8 cellular contexts compared by ENCODE assay signal in the genomic region with DNA sequence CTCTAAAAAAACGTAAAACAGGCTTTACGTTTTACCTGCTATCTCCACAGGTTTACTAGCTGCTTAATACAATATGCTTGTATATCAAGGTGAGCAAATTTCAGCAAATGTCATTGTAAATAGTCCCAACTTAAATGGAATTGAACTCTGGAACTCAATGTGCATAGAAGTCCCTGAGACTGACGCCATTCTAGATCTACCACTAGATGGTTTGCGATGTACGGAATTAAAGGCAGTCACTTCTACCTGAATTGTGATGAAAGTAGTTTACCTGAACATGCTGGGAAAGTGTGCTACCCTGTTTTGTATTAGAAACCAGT. TPM values are rescaled to one million over a fixed set of nuclear protein-coding genes. Genes with fewer than 3 reads are reported as not detected.
DNase-seq lines count a peak whose midpoint lies in the region; ATAC-seq and TF ChIP-seq lines count a peak whose summit lies in the region.

No MANE protein-coding gene starts in this region.

- peak overlapping the region; percentile 94 for H3K27ac Mint-ChIP-seq in Calu3 (ENCODE audit: unreplicated experiment)

- BruUV-seq in Calu3 (replicated peaks; lab: Mats Ljungman, UMichigan): no TSS peak

- no peaks in the 10 kb centered on the region for H3K27me3 Mint-ChIP-seq in Calu3 (ENCODE audit: unreplicated experiment)

- H2AFZ ChIP-seq in MM.1S (ENCODE audit: low read length): peak overlapping the region; percentile 92

- peaks cover 32% of the 10 kb centered on the region for H3K4me1 Mint-ChIP-seq in Calu3 (ENCODE audit: low read depth, unreplicated experiment)

- H3K4me3 Mint-ChIP-seq in Calu3 (ENCODE audit: low read depth, unreplicated experiment): peak overlapping the region; percentile 95

- intact Hi-C loops in Calu3 (cut with micrococcal nuclease; ENCODE audit: unreplicated experiment) (no loop called here), right lobe of liver (cut with DNase I) (no loop called here)

- H3K9me2 ChIP-seq in MM.1S (replicated peaks; ENCODE audit: insufficient read depth, low read length): no peaks in the 10 kb centered on the region

- H3K9me3 ChIP-seq in MM.1S (replicated peaks; ENCODE audit: insufficient read depth, low read length): no peaks in the 10 kb centered on the region
- H3K9me3 ChIP-seq in right lobe of liver: no peaks in the 10 kb centered on the region
- H3K9me3 ChIP-seq in tibial nerve: no peaks in the 10 kb centered on the region

- no peak overlapping the region for H3K27ac ChIP-seq in MM.1S (ENCODE audit: low read length)
- no peak overlapping the region for H3K27ac ChIP-seq in brain microvascular endothelial cell
- peak overlapping the region; percentile 95 to 98 (median 95) for H3K27ac ChIP-seq in right lobe of liver
- peak overlapping the region; percentile 94 to 99 (median 96) for H3K27ac ChIP-seq in tibial nerve

- no peak for ATAC-seq in right lobe of liver
- no peak for ATAC-seq in GM21723 (IDR thresholded peaks at IDR 0.05; ENCODE audit: unreplicated experiment)
- ATAC-seq in GM18498 (IDR thresholded peaks at IDR 0.05; ENCODE audit: unreplicated experiment): no peak

- H3K27me3 ChIP-seq in MM.1S (replicated peaks; ENCODE audit: insufficient read depth, low read length) (no peaks in the 10 kb centered on the region), brain microvascular endothelial cell (replicated peaks) (no peaks in the 10 kb centered on the region), right lobe of liver (no peaks in the 10 kb centered on the region), tibial nerve (no peaks in the 10 kb centered on the region)

- DNase-seq in Calu3: no peak
- peak; percentile 21 for DNase-seq in MM.1S
- no peak for DNase-seq in brain microvascular endothelial cell
- DNase-seq in right lobe of liver: no peak
- no peak for DNase-seq in tibial nerve (ENCODE audit: low spot score in 2 of 2)
- no peak for DNase-seq in stimulated activated CD4-positive, alpha-beta T cell treated with anti-CD3 and anti-CD28 coated beads, Interleukin-15, amount 100 ng/mL, for 24 hours

- TF ChIP-seq POLR2A in right lobe of liver (IDR thresholded peaks at IDR 0.05): no peak
- TF ChIP-seq POLR2A in tibial nerve (IDR thresholded peaks at IDR 0.05): no peak

- no peak for TF ChIP-seq EP300 in tibial nerve (IDR thresholded peaks at IDR 0.05)

- peaks cover 32% of the 10 kb centered on the region for H3K36me3 Mint-ChIP-seq in Calu3 (ENCODE audit: insufficient read depth, unreplicated experiment)

- H3K9me3 Mint-ChIP-seq in Calu3 (ENCODE audit: low read depth, unreplicated experiment): no peaks in the 10 kb centered on the region

- CTCF ChIA-PET in Calu3 (lab: Charles Lee): no interaction called here

- peaks cover 9% of the 10 kb centered on the region; the same call in 1 of the 2 replicates for H3K4me1 ChIP-seq in MM.1S (ENCODE audit: low read length)
- H3K4me1 ChIP-seq in right lobe of liver: peaks cover 0 to 14% (median 7%) of the 10 kb centered on the region in 4 donors
- H3K4me1 ChIP-seq in tibial nerve: peaks cover 0 to 29% (median 2%) of the 10 kb centered on the region in 4 donors

- WGBS in right lobe of liver (ENCODE audit: insufficient coverage, low coverage, low lambda C conversion rate, missing lambda C conversion rate): 13% methylated on average over 5 of the region's 5 CpGs
- WGBS in tibial nerve, 2 donors: 25 to 27% methylated on average over 5 of the region's 5 CpGs

- TF ChIP-seq CTCF in Calu3 (IDR thresholded peaks at IDR 0.05; ENCODE audit: unreplicated experiment) (no peak), MM.1S (IDR thresholded peaks at IDR 0.05; ENCODE audit: low read length) (no peak), brain microvascular endothelial cell (IDR thresholded peaks at IDR 0.05; ENCODE audit: low read depth, low read length, missing control alignments) (peak; percentile 9), right lobe of liver (IDR thresholded peaks at IDR 0.05) (no peak), tibial nerve (IDR thresholded peaks at IDR 0.05) (peak in 1 of 5 experiments; percentile 12)

- peaks cover 10% of the 10 kb centered on the region; the same call in 1 of the 2 replicates for H3F3A ChIP-seq in MM.1S (ENCODE audit: insufficient read depth, low read length)

- H3K79me2 ChIP-seq in MM.1S (ENCODE audit: low read length): peaks cover 39% of the 10 kb centered on the region

- peak overlapping the region; percentile 93; the same call in 1 of the 2 replicates for H3K9ac ChIP-seq in MM.1S (ENCODE audit: low read length)

- H3K4me2 ChIP-seq in MM.1S (ENCODE audit: low read depth, low read length): peak overlapping the region; percentile 84

- H3K4me3 ChIP-seq in MM.1S (ENCODE audit: low read length) (peak overlapping the region; percentile 93), brain microvascular endothelial cell (ENCODE audit: low read depth, low read length) (peak overlapping the region; percentile 75), right lobe of liver (peak overlapping the region; percentile 79 to 86 (median 82)), tibial nerve (peak overlapping the region; percentile 76 to 90 (median 83))

- H3K36me3 ChIP-seq in MM.1S (replicated peaks; ENCODE audit: insufficient read depth, low read length) (no peaks in the 10 kb centered on the region), brain microvascular endothelial cell (replicated peaks) (no peaks in the 10 kb centered on the region), right lobe of liver (no peaks in the 10 kb centered on the region), tibial nerve (no peaks in the 10 kb centered on the region)

- H4K20me1 ChIP-seq in MM.1S (ENCODE audit: insufficient read depth, low read length): 0 out of 2 replicates have a peak, but pooled peaks cover 3% of the 10 kb centered on the region

- in situ Hi-C loops in brain microvascular endothelial cell (cut with HindIII; ENCODE audit: low pct_ligation_motif_present, low sequenced_read_pairs): no loop called here

RNA-seq across cellular contexts. Expression of a gene that starts 0.8 kb away (rescaled TPM):
- total RNA-seq in Calu3 (2022) (69.3 and 71.9 TPM in 2 replicates), right lobe of liver (10 to 100 TPM; 17.1 to 22.5 (median 21.0) TPM), tibial nerve (10 to 100 TPM; 52.8 to 77.6 (median 58.9) TPM)

Comparison
In these comparisons a context has a peak if more than half of its experiments do, and no peak if none do; other contexts are left out.
1. H3K27ac ChIP-seq: peak in right lobe of liver (3 of 3) and tibial nerve (4 of 4); none in MM.1S (single experiment) and brain microvascular endothelial cell (single experiment).
2. Peak in every context shown above with its lines, with median percentiles within 50 percentile points of each other: H3K4me3 ChIP-seq.